In the genomic region with DNA sequence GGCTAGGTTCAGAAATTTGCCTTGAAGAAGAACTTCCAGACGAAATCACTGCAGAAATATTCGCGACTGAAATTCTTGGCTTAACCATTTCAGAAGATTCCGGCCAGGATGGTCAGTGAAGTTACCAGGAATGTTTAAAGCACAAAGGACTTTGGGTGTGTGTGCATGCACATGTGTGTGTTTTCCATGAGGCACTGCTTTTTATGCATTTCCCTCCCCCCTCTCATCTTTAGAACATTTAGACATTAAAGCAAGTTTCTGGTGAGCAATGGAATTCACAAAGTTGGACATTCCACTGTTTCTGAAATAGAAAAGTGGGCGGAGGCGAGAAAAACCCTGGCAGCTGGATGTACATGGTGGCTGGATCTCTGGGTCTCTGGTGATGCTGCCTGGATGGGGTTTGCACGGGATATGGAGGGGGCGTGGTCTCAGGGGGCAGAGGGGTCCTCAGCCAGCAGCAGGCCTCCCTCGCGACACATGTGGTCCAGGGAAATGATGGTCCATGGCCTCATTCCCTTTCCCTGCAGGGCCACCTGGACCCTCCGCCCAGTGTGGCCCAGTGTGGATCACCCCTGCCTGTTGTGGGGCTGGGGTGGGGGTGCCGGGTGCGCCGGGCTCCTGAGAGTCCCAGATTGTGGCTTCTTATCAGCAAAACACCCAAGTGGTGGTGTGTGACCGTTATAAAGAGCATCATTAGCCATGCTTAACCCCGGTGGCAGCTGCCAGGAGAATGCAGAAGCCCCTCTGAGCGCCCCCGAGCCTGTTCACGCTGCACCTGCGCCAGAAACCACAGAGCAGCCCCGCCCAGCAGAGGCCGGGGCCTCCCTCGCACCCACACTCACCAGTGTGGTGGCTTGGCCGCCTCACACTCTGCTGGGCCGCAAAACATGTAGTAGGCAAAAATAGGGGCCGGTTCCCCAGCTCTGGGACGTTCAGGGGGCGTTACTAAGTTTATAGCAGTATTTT, we compare ENCODE assay signal across 9 cellular contexts. TPM values are rescaled to one million over a fixed set of nuclear protein-coding genes. Genes with fewer than 3 reads are reported as not detected.
DNase-seq lines count a peak whose midpoint lies in the region; ATAC-seq and TF ChIP-seq lines count a peak whose summit lies in the region.
"Had no signal": no experiment of that assay in that cellular context is flagged by ENCODE, and none has a peak within 500 bp of the region (broad histone marks: within the 10 kb centered on the region; RNA-seq: fewer than 3 reads in every experiment).

No MANE protein-coding gene starts in this region.

- H3K36me3 ChIP-seq in H7 (replicated peaks; ENCODE audit: control insufficient read depth, insufficient read depth, low read length) (no peaks in the 10 kb centered on the region), adipocyte (ENCODE audit: control insufficient read depth, insufficient read depth, low read length, severe bottlenecking) (no peaks in the 10 kb centered on the region), lower lobe of right lung (no peaks in the 10 kb centered on the region)

- no peaks in the 10 kb centered on the region for H3K36me3 Mint-ChIP-seq in CD4-positive, alpha-beta T cell (ENCODE audit: low read depth)

- peak overlapping the region; percentile 49 for H3K9ac ChIP-seq in adipocyte (ENCODE audit: low read length)

- CTCF ChIA-PET in CD4-positive, alpha-beta T cell (lab: Charles Lee): no interaction called here

- H3K4me3 ChIP-seq in H7 (ENCODE audit: insufficient read depth, low read depth, low read length): no peak overlapping the region
- peak overlapping the region; percentile 19 for H3K4me3 ChIP-seq in adipocyte (ENCODE audit: low read length)
- no peak overlapping the region for H3K4me3 ChIP-seq in lower lobe of right lung

- no peaks in the 10 kb centered on the region for H3K27me3 ChIP-seq in CD4-positive, alpha-beta T cell (ENCODE audit: control insufficient read depth, insufficient read depth, low read length)
- H3K27me3 ChIP-seq in H7 (ENCODE audit: control insufficient read depth, insufficient read depth, low read length): no peaks in the 10 kb centered on the region
- H3K27me3 ChIP-seq in adipocyte (replicated peaks; ENCODE audit: control insufficient read depth, insufficient read depth, low read length): no peaks in the 10 kb centered on the region
- no peaks in the 10 kb centered on the region for H3K27me3 ChIP-seq in lower lobe of right lung (ENCODE audit: low read depth)

- intact Hi-C loops in CD4-positive, alpha-beta T cell (cut with DNase I, micrococcal nuclease): no loop called here
- intact Hi-C loops in lower lobe of right lung (cut with DNase I): no loop called here

- H3K4me1 Mint-ChIP-seq in CD4-positive, alpha-beta T cell (ENCODE audit: low read depth): peaks cover 29% of the 10 kb centered on the region
- H3K4me1 Mint-ChIP-seq: endodermal cell had no signal

- POLR2A ChIA-PET in CD4-positive, alpha-beta T cell (lab: Charles Lee): interaction anchor here (1.1 kb wide), 1 partner anchor 17 kb away, joined by 4 read pairs; a partner anchor contains a TSS

- H3K27me3 Mint-ChIP-seq in CD4-positive, alpha-beta T cell: no peaks in the 10 kb centered on the region

- no peak for DNase-seq in CD4-positive, alpha-beta T cell
- DNase-seq in H7 (peak; percentile 61), adipocyte (ENCODE audit: low read depth) (peak; percentile 58), lower lobe of right lung (peak; percentile 30), NCI-H2171 (lab: John Stamatoyannopoulos, UW) (no peak), D341Med (ENCODE audit: low spot score) (no peak)
- DNase-seq in stimulated activated CD4-positive, alpha-beta T cell treated with anti-CD3 and anti-CD28 coated beads, Interleukin-4, amount 100 ng/mL, for 4 hours: no peak
- DNase-seq: endodermal cell had no signal

- H3K9me3 ChIP-seq in CD4-positive, alpha-beta T cell (ENCODE audit: control insufficient read depth, low read length): peaks cover 5% of the 10 kb centered on the region
- H3K9me3 ChIP-seq in adipocyte (ENCODE audit: control insufficient read depth, low read length): peaks cover 2% of the 10 kb centered on the region
- H3K9me3 ChIP-seq in lower lobe of right lung: no peaks in the 10 kb centered on the region

- H3K27ac Mint-ChIP-seq in CD4-positive, alpha-beta T cell: no peak overlapping the region
- H3K27ac Mint-ChIP-seq: endodermal cell had no signal

- peak; percentile 28 for ATAC-seq in CD4-positive, alpha-beta T cell (ENCODE audit: poor library complexity)
- peak in 1 of 2 donors; percentile 38 for ATAC-seq in lower lobe of right lung
- no peak for ATAC-seq in GM19452 (IDR thresholded peaks at IDR 0.05; ENCODE audit: unreplicated experiment)

- H3K9me3 Mint-ChIP-seq in CD4-positive, alpha-beta T cell: peaks cover 1% of the 10 kb centered on the region

- H3K27ac ChIP-seq in CD4-positive, alpha-beta T cell (ENCODE audit: low read depth, low read length): no peak overlapping the region
- H3K27ac ChIP-seq in lower lobe of right lung: peak overlapping the region; percentile 67

- peaks cover 30% of the 10 kb centered on the region for H3K4me1 ChIP-seq in adipocyte (ENCODE audit: control insufficient read depth, insufficient read depth, low read length)
- peaks cover 5% of the 10 kb centered on the region for H3K4me1 ChIP-seq in lower lobe of right lung

- H3K4me3 Mint-ChIP-seq in CD4-positive, alpha-beta T cell: no peak overlapping the region
- H3K4me3 Mint-ChIP-seq: endodermal cell had no signal

- TF ChIP-seq CTCF in CD4-positive, alpha-beta T cell (IDR thresholded peaks at IDR 0.05): no peak
- no peak for TF ChIP-seq CTCF in lower lobe of right lung (IDR thresholded peaks at IDR 0.05)

RNA-seq across cellular contexts. Expression of a gene that starts 17.8 kb away (rescaled TPM):
- 1 to 10 TPM; 3.5 to 4.4 TPM for total RNA-seq in CD4-positive, alpha-beta T cell
- total RNA-seq in H7 (2014; rRNA removed; shearing (Covaris generic)): 10.6 and 11.2 TPM in 2 replicates
- total RNA-seq in lower lobe of right lung: 6.4 TPM

Comparison
In these comparisons a context has a peak if more than half of its experiments do, and no peak if none do; other contexts are left out.
1. DNase-seq: peak in H7 (single experiment), adipocyte (single experiment) and lower lobe of right lung (single experiment); none in CD4-positive, alpha-beta T cell (0 of 10), stimulated activated CD4-positive, alpha-beta T cell treated with anti-CD3 and anti-CD28 coated beads, Interleukin-4, amount 100 ng/mL, for 4 hours (0 of 2), NCI-H2171 (single experiment) and D341Med (single experiment).